2 cellular contexts compared by ENCODE assay signal in the genomic region with DNA sequence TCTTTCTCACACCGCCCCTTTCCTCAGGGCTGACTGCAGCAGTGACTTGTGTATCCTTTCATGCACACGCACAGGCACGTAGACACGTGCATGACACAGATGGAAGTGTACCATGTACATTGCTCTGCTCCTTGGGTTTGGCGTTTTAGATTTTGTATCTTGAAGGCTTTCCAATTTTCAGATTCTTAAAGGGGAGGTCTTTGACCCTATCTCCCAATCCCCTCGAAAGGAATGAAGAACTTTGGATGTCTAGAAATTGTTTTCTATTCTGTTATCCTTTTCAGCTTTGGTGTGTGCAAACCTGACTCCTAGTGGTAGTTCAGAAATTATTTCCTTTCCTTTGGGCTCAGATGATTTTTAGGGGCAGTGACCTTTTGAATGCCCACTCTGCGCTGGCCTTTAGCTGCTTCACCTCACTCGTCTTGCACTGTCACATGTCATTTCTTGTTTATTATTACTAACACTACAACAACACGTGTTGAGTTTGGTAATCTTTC.
TF ChIP-seq lines count a peak whose summit lies in the region.

No MANE protein-coding gene starts in this region.

TF ChIP-seq in Ishikawa, 13 proteins besides CTCF, POLR2A, EP300 and RAD21 (continued from another document):
- TF ChIP-seq REST (IDR thresholded peaks at IDR 0.05; ENCODE audit: low read depth) (no peak), YY1 (IDR thresholded peaks at IDR 0.05; ENCODE audit: low read depth) (no peak), CEBPB (IDR thresholded peaks at IDR 0.05) (no peak), TAF1 (IDR thresholded peaks at IDR 0.05; ENCODE audit: low read depth) (no peak), ZBTB7A (IDR thresholded peaks at IDR 0.05; ENCODE audit: low read depth) (no peak), TEAD4 (IDR thresholded peaks at IDR 0.05) (no peak), NFIC (IDR thresholded peaks at IDR 0.05) (no peak)
TF ChIP-seq in Ishikawa: peak in this region for 0.

TF ChIP-seq in K562, 482 proteins besides CTCF, POLR2A, EP300 and RAD21 (continued from another document):
- TF ChIP-seq ZNF592 (IDR thresholded peaks at IDR 0.05), result peak; percentile 48; the same call in 1 of the 2 replicates
- TF ChIP-seq CC2D1A (IDR thresholded peaks at IDR 0.05), result 0 out of 2 replicates have a peak, but pooled peaks have one; percentile 27
- TF ChIP-seq KDM1A (IDR thresholded peaks at IDR 0.05), result peak in 1 of 2 experiments; percentile 58; a peak in 2 of 4 replicates
- peak; percentile 25; the same call in 1 of the 2 replicates for TF ChIP-seq SMC3 (conservative IDR thresholded peaks at IDR 0.05; ENCODE audit: insufficient read depth, low read depth, low read length)
- TF ChIP-seq EP400 (IDR thresholded peaks at IDR 0.05), result 0 out of 2 replicates have a peak, but pooled peaks have one; percentile 19
- peak; percentile 58; the same call in 1 of the 2 replicates for TF ChIP-seq CHAMP1 (IDR thresholded peaks at IDR 0.05)
- 0 out of 2 replicates have a peak, but pooled peaks have one; percentile 39 for TF ChIP-seq ARID3A (IDR thresholded peaks at IDR 0.05; ENCODE audit: borderline replicate concordance, low read depth, low read length)
- 0 out of 2 replicates have a peak, but pooled peaks have one; percentile 31 for TF ChIP-seq MBD1 (CRISPR knock-in tag; IDR thresholded peaks at IDR 0.05)
- TF ChIP-seq TARDBP (IDR thresholded peaks at IDR 0.05), result no peak
